Comparison of ENCODE assay signal across 8 cellular contexts in genomic region chr5:132829742-132830435, GRCh38. TPM values are rescaled to one million over a fixed set of nuclear protein-coding genes. Genes with fewer than 3 reads are reported as not detected.
A peak's percentile ranks its signal among the peaks of the same experiment; 100 is the strongest.
DNase-seq lines count a peak whose midpoint lies in the region; ATAC-seq and TF ChIP-seq lines count a peak whose summit lies in the region.

No MANE protein-coding gene starts in this region.

- H3K27ac ChIP-seq in caudate nucleus (ENCODE audit: low read depth, low read length) = peak overlapping the region; percentile 85

- no peaks in the 10 kb centered on the region for H3K36me3 Mint-ChIP-seq in WTC11

- H3K4me3 ChIP-seq in kidney epithelial cell (ENCODE audit: low read depth, low read length) = peak overlapping the region; percentile 65

- TF ChIP-seq CTCF in WTC11 (IDR thresholded peaks at IDR 0.05) = peak; percentile 60; the same call in 1 of the 2 replicates
- TF ChIP-seq CTCF in kidney epithelial cell (IDR thresholded peaks at IDR 0.05; ENCODE audit: insufficient read depth, low read length, poor library complexity, severe bottlenecking) = peak; percentile 88

- H3K36me3 ChIP-seq in kidney epithelial cell (ENCODE audit: control insufficient read depth, insufficient read depth, low read length) = no peaks in the 10 kb centered on the region

- no peak overlapping the region for H3K27ac Mint-ChIP-seq in WTC11

- POLR2A ChIA-PET in WTC11 (lab: Charles Lee) = no interaction called here

- CTCF ChIA-PET in WTC11 (lab: Charles Lee) = interaction anchor here (0.7 to 4.3 kb wide), 10 partner anchors 11 to 334 kb away, joined by 3 to 40 read pairs (median 4); partner anchors contain the start of genes GDF9, SOWAHA and UQCRQ

- peaks cover 11% of the 10 kb centered on the region for H3K4me1 Mint-ChIP-seq in WTC11

- H3K27me3 Mint-ChIP-seq in WTC11 (ENCODE audit: low read depth) = peaks cover 78% of the 10 kb centered on the region

- ATAC-seq in HG02870 (IDR thresholded peaks at IDR 0.05; ENCODE audit: unreplicated experiment) = peak; percentile 62
- ATAC-seq in WTC11 = peak; percentile 56

- no peaks in the 10 kb centered on the region for H3K9me3 Mint-ChIP-seq in WTC11

- peak; percentile 15 to 41 for DNase-seq in NCI-H187 (lab: John Stamatoyannopoulos, UW)
- no peak for DNase-seq in NCI-H187 treated with DMSO at 0.1 percent for 48 hours (lab: John Stamatoyannopoulos, UW)
- DNase-seq in NCI-H2107 (lab: John Stamatoyannopoulos, UW) = peak; percentile 16
- DNase-seq in WTC11 (ENCODE audit: low spot score) = peak; percentile 78
- DNase-seq in caudate nucleus (lab: John Stamatoyannopoulos, UW) = peak in 52 of 61 donors; percentile 22 to 76 (median 52)
- DNase-seq in kidney epithelial cell (ENCODE audit: low read depth) = no peak
- peak; percentile 27 to 52 for DNase-seq in stimulated activated CD4-positive, alpha-beta T cell treated with anti-CD3 and anti-CD28 coated beads, Interleukin-1b, Interleukin-23, amount 100 ng/mL, for 1 hour (ENCODE audit: low read depth in 2 of 2)

- H3K4me3 Mint-ChIP-seq in WTC11 = peak overlapping the region; percentile 74

- peaks cover 2% of the 10 kb centered on the region for H3K27me3 ChIP-seq in kidney epithelial cell (ENCODE audit: control insufficient read depth, insufficient read depth, low read length)

TF ChIP-seq in WTC11, 78 proteins besides CTCF, POLR2A, EP300 and RAD21 (continues in another document):
- TF ChIP-seq PREB (CRISPR knock-in tag; IDR thresholded peaks at IDR 0.05; ENCODE audit: borderline replicate concordance) = no peak
- TF ChIP-seq ZNF121 (CRISPR knock-in tag; IDR thresholded peaks at IDR 0.05) = peak; percentile 47; the same call in 1 of the 2 replicates
- TF ChIP-seq, protein P1, sequence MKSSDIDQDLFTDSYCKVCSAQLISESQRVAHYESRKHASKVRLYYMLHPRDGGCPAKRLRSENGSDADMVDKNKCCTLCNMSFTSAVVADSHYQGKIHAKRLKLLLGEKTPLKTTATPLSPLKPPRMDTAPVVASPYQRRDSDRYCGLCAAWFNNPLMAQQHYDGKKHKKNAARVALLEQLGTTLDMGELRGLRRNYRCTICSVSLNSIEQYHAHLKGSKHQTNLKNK (CRISPR knock-in tag; IDR thresholded peaks at IDR 0.05) = no peak
- TF ChIP-seq EMX1 (CRISPR knock-in tag; IDR thresholded peaks at IDR 0.05) = no peak
- TF ChIP-seq, protein P2, sequence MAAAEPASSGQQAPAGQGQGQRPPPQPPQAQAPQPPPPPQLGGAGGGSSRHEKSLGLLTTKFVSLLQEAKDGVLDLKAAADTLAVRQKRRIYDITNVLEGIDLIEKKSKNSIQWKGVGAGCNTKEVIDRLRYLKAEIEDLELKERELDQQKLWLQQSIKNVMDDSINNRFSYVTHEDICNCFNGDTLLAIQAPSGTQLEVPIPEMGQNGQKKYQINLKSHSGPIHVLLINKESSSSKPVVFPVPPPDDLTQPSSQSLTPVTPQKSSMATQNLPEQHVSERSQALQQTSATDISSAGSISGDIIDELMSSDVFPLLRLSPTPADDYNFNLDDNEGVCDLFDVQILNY (CRISPR knock-in tag; IDR thresholded peaks at IDR 0.05) = no peak
- no peak for TF ChIP-seq ZNF671 (CRISPR knock-in tag; IDR thresholded peaks at IDR 0.05)
- TF ChIP-seq ATF6 (CRISPR knock-in tag; IDR thresholded peaks at IDR 0.05) = no peak
- no peak for TF ChIP-seq FOXK1 (CRISPR knock-in tag; IDR thresholded peaks at IDR 0.05)
- TF ChIP-seq ZBTB21 (CRISPR knock-in tag; IDR thresholded peaks at IDR 0.05; ENCODE audit: borderline replicate concordance) = no peak
- no peak for TF ChIP-seq ZNF425 (CRISPR knock-in tag; conservative IDR thresholded peaks at IDR 0.05)
- TF ChIP-seq GRHL2 (CRISPR knock-in tag; IDR thresholded peaks at IDR 0.05; ENCODE audit: insufficient replicate concordance, severe bottlenecking) = no peak
- no peak for TF ChIP-seq ARID4B (CRISPR knock-in tag; IDR thresholded peaks at IDR 0.05; ENCODE audit: borderline replicate concordance)

RNA-seq across cellular contexts. Expression of gene SHROOM1, which starts 0.6 kb away (rescaled TPM):
- total RNA-seq in WTC11 (2021) (7.9 to 8.1 TPM (median 8.0 TPM) in 3 replicates), kidney epithelial cell (6.7 and 9.8 TPM in 2 replicates)

RNA-seq across cellular contexts. Expression of gene SOWAHA, which starts 16.8 kb away (rescaled TPM):
- total RNA-seq in WTC11 (2021) (0.11 to 0.25 TPM (median 0.16 TPM) in 3 replicates), kidney epithelial cell (0.21 and 0.89 TPM in 2 replicates)

RNA-seq across cellular contexts. Expression of gene GDF9, which starts 36.4 kb away (rescaled TPM):
- total RNA-seq in WTC11 (2021) = 0.34 to 0.42 TPM (median 0.37 TPM) in 3 replicates
- 0.88 and 0.89 TPM in 2 replicates for total RNA-seq in kidney epithelial cell

RNA-seq across cellular contexts. Expression of gene UQCRQ, which starts 36.6 kb away (rescaled TPM):
- 244 to 256 TPM (median 244 TPM) in 3 replicates for total RNA-seq in WTC11 (2021)
- total RNA-seq in kidney epithelial cell = 154 and 197 TPM in 2 replicates

RNA-seq across cellular contexts. Expression of gene LEAP2, which starts 43.6 kb away (rescaled TPM):
- total RNA-seq in WTC11 (2021) (1.9 to 2.4 TPM (median 2.0 TPM) in 3 replicates), kidney epithelial cell (0.25 and 0.34 TPM in 2 replicates)

Comparison
In these comparisons a context has a peak if more than half of its experiments do, and no peak if none do; other contexts are left out.
1. DNase-seq: peak in NCI-H187 (2 of 2), NCI-H2107 (single experiment), WTC11 (single experiment), caudate nucleus (52 of 61) and stimulated activated CD4-positive, alpha-beta T cell treated with anti-CD3 and anti-CD28 coated beads, Interleukin-1b, Interleukin-23, amount 100 ng/mL, for 1 hour (2 of 2); none in NCI-H187 treated with DMSO at 0.1 percent for 48 hours (single experiment) and kidney epithelial cell (single experiment).